ENCODE assay signal across 1 cellular context in genomic region chr21:38788275-38788911, GRCh38.
TF ChIP-seq lines count a peak whose summit lies in the region.

No MANE protein-coding gene starts in this region.

TF ChIP-seq in Ishikawa, 13 proteins besides CTCF, POLR2A, EP300 and RAD21 (continued from another document):
- TF ChIP-seq, protein P1, sequence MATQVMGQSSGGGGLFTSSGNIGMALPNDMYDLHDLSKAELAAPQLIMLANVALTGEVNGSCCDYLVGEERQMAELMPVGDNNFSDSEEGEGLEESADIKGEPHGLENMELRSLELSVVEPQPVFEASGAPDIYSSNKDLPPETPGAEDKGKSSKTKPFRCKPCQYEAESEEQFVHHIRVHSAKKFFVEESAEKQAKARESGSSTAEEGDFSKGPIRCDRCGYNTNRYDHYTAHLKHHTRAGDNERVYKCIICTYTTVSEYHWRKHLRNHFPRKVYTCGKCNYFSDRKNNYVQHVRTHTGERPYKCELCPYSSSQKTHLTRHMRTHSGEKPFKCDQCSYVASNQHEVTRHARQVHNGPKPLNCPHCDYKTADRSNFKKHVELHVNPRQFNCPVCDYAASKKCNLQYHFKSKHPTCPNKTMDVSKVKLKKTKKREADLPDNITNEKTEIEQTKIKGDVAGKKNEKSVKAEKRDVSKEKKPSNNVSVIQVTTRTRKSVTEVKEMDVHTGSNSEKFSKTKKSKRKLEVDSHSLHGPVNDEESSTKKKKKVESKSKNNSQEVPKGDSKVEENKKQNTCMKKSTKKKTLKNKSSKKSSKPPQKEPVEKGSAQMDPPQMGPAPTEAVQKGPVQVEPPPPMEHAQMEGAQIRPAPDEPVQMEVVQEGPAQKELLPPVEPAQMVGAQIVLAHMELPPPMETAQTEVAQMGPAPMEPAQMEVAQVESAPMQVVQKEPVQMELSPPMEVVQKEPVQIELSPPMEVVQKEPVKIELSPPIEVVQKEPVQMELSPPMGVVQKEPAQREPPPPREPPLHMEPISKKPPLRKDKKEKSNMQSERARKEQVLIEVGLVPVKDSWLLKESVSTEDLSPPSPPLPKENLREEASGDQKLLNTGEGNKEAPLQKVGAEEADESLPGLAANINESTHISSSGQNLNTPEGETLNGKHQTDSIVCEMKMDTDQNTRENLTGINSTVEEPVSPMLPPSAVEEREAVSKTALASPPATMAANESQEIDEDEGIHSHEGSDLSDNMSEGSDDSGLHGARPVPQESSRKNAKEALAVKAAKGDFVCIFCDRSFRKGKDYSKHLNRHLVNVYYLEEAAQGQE (IDR thresholded peaks at IDR 0.05; ENCODE audit: low read depth), result no peak
